ENCODE assay signal across 6 cellular contexts in genomic region chr1:206226886-206227285, GRCh38. TPM values are rescaled to one million over a fixed set of nuclear protein-coding genes. Genes with fewer than 3 reads are reported as not detected.
DNase-seq lines count a peak whose midpoint lies in the region; ATAC-seq and TF ChIP-seq lines count a peak whose summit lies in the region.
"Not testable (repeated sequence)": the region's sequence is repeated elsewhere in the genome, so short reads cannot be mapped to it uniquely, and the experiment has no call there.
"Had no signal": no experiment of that assay in that cellular context is flagged by ENCODE, and none has a peak within 500 bp of the region (broad histone marks: within the 10 kb centered on the region; RNA-seq: fewer than 3 reads in every experiment).

No MANE protein-coding gene starts in this region.

- in situ Hi-C loops in GM23248 (cut with MboI): not testable (repeated sequence)

- H3K4me1 Mint-ChIP-seq in HFFc6 (ENCODE audit: low read depth): peaks cover 11% of the 10 kb centered on the region

- not testable (repeated sequence) for TF ChIP-seq CTCF in HFFc6 (IDR thresholded peaks at IDR 0.05); RWPE2 (IDR thresholded peaks at IDR 0.05; ENCODE audit: poor library complexity, severe bottlenecking); smooth muscle cell (IDR thresholded peaks at IDR 0.05; ENCODE audit: borderline replicate concordance, insufficient read depth, poor library complexity, severe bottlenecking)

- H3K27me3 ChIP-seq in GM23248 (replicated peaks; ENCODE audit: insufficient read depth); RWPE2 (ENCODE audit: insufficient read depth, poor library complexity, severe bottlenecking); smooth muscle cell (ENCODE audit: low read depth): not testable (repeated sequence)

- not testable (repeated sequence) for H3F3A ChIP-seq in GM23248 (ENCODE audit: insufficient read depth); smooth muscle cell (ENCODE audit: low read depth)

- not testable (repeated sequence) for H3K36me3 Mint-ChIP-seq in HFFc6 (ENCODE audit: low read depth)

- H3K9me3 ChIP-seq in GM23248 (ENCODE audit: low read depth); RWPE2 (ENCODE audit: severe bottlenecking); smooth muscle cell (replicated peaks; ENCODE audit: low read depth): not testable (repeated sequence)

- H3K4me3 ChIP-seq in GM23248; RWPE2 (ENCODE audit: severe bottlenecking); smooth muscle cell: not testable (repeated sequence)

- not testable (repeated sequence) for H2AFZ ChIP-seq in GM23248; smooth muscle cell (ENCODE audit: low read depth)

- H3K9me2 ChIP-seq in GM23248 (ENCODE audit: insufficient read depth): not testable (repeated sequence)

- not testable (repeated sequence) for H3K36me3 ChIP-seq in GM23248 (ENCODE audit: low read depth); RWPE2 (ENCODE audit: low read depth); smooth muscle cell (ENCODE audit: low read depth)

- H4K20me1 ChIP-seq in GM23248 (ENCODE audit: insufficient read depth); smooth muscle cell (ENCODE audit: low read depth): not testable (repeated sequence)

- not testable (repeated sequence) for H3K27me3 Mint-ChIP-seq in HFFc6 (ENCODE audit: insufficient read depth)

- ATAC-seq in RWPE2 (ENCODE audit: low read depth) (peak; percentile 68), esophagus mucosa (peak; percentile 87)

- H3K9me3 Mint-ChIP-seq in HFFc6: not testable (repeated sequence)

- H3K27ac ChIP-seq in GM23248 (peak overlapping the region; percentile 30; the same call in 1 of the 2 replicates), smooth muscle cell (ENCODE audit: low read depth) (peak overlapping the region; percentile 49)
- not testable (repeated sequence) for H3K27ac ChIP-seq in RWPE2 (ENCODE audit: poor library complexity, severe bottlenecking)

- not testable (repeated sequence) for H3K4me1 ChIP-seq in GM23248 (ENCODE audit: insufficient read depth); RWPE2 (ENCODE audit: insufficient read depth, poor library complexity, severe bottlenecking); smooth muscle cell (ENCODE audit: low read depth)

- not testable (repeated sequence) for H3K4me3 Mint-ChIP-seq in HFFc6

- H3K4me2 ChIP-seq in GM23248 (ENCODE audit: unreplicated experiment); smooth muscle cell: not testable (repeated sequence)

- H3K9ac ChIP-seq in GM23248; smooth muscle cell (ENCODE audit: low read depth): not testable (repeated sequence)

- peaks cover 18% of the 10 kb centered on the region for H3K79me2 ChIP-seq in GM23248 (ENCODE audit: insufficient read depth)
- H3K79me2 ChIP-seq in smooth muscle cell (ENCODE audit: low read depth): not testable (repeated sequence)

- DNase-seq in GM23248; RWPE2 (ENCODE audit: low spot score); smooth muscle cell (lab: John Stamatoyannopoulos, UW; ENCODE audit: unreplicated experiment): not testable (repeated sequence)
- DNase-seq in HFFc6: peak; percentile 14

- not testable (repeated sequence) for H3K27ac Mint-ChIP-seq in HFFc6

- 2 to 5% methylated on average over 3 to 4 of the region's 5 CpGs for WGBS in GM23248 (ENCODE audit: low coverage in 1 of 2, low lambda C conversion rate in 2 of 2, missing lambda C conversion rate in 2 of 2), 2 experiments
- WGBS in smooth muscle cell (ENCODE audit: low lambda C conversion rate): 42% methylated on average over 4 of the region's 5 CpGs

RNA-seq across cellular contexts. Expression of gene SRGAP2, which starts 23.5 kb away (rescaled TPM):
- total RNA-seq in GM23248 (2014; rRNA removed; shearing (Covaris generic)): 51.1 and 55.3 TPM in 2 replicates
- polyA plus RNA-seq in GM23248 (2016; fragmentation: Nextera tagmentation; extraction: Ambion mirVana) (35.8 and 42.3 TPM in 2 replicates), smooth muscle cell (28.0 and 35.0 TPM in 2 replicates)
- total RNA-seq in HFFc6 (2021; fragmentation: NEBNext Ultra II Directional; extraction: Animal tissue kit (Norgen Biotek cat#: 25700)): 10 to 100 TPM; 59.6 to 75.9 (median 71.3) TPM
- total RNA-seq in esophagus mucosa (33.0 TPM), smooth muscle cell (43.0 and 62.9 TPM in 2 replicates)

RNA-seq across cellular contexts. Expression of gene FAM72A, which starts 24.2 kb away (rescaled TPM):
- 2.5 TPM in 1 of 2 replicates, not detected in the other for total RNA-seq in GM23248 (2014; rRNA removed; shearing (Covaris generic))
- polyA plus RNA-seq in GM23248 (2016; fragmentation: Nextera tagmentation; extraction: Ambion mirVana) (3.1 and 4.3 TPM in 2 replicates), smooth muscle cell (3.7 and 4.1 TPM in 2 replicates)
- 1 to 10 TPM; 6.8 to 8.2 (median 7.2) TPM for total RNA-seq in HFFc6 (2021; fragmentation: NEBNext Ultra II Directional; extraction: Animal tissue kit (Norgen Biotek cat#: 25700))
- total RNA-seq in esophagus mucosa (4.2 TPM), smooth muscle cell (2.9 and 3.1 TPM in 2 replicates)
- total RNA-seq: CD8-positive, alpha-beta T cell had no signal
